ENCODE assay signal across 19 cellular contexts in the genomic region with DNA sequence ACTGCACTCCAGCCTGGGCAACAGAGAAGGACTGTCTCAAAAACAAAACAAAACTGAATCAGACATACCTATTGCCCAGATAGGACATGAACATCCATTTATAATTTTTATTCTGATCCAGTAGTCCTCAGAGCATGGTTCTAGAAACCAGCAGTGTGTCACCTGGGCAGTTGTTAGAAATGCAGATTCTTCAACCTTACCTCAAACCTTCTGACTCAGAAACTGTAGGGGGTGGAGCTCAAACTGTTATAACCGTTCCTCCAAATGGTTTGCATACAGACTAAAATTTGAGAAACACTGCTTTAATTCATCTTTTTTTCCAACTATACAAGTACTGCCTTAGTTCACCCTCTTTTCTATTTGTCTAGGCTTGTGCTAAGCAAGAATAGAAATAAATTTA. TPM values are rescaled to one million over a fixed set of nuclear protein-coding genes. Genes with fewer than 3 reads are reported as not detected.
DNase-seq lines count a peak whose midpoint lies in the region; ATAC-seq and TF ChIP-seq lines count a peak whose summit lies in the region.
"Had no signal": no experiment of that assay in that cellular context is flagged by ENCODE, and none has a peak within 500 bp of the region (broad histone marks: within the 10 kb centered on the region; RNA-seq: fewer than 3 reads in every experiment).

No MANE protein-coding gene starts in this region.

- no peak for DNase-seq in activated CD4-positive, alpha-beta T cell treated with anti-CD3 and anti-CD28 coated beads, Interleukin-2, amount 10 ng/mL, durations not matched to agents 7 days and 5 days
- DNase-seq in activated CD4-positive, alpha-beta T cell treated with anti-CD3 and anti-CD28 coated beads for 48 hours, result no peak
- peak; percentile 20 for DNase-seq in NCI-H226
- no peak for DNase-seq in epithelial cell of prostate (ENCODE audit: low read depth, low spot score)
- no peak for DNase-seq in gastrocnemius medialis
- DNase-seq in NCI-H510A (lab: John Stamatoyannopoulos, UW), result no peak
- DNase-seq: activated CD4-positive, CD25-positive, alpha-beta regulatory T cell; activated naive CD8-positive, alpha-beta T cell treated with anti-CD3 and anti-CD28 coated beads, Interleukin-2, amount 50 U/mL, for 24 hours; CD4-positive, alpha-beta memory T cell; GM23248; mesenchymal stem cell; NCI-H187; SIG-M5; stimulated activated naive B cell treated with anti-CD40 and anti-IgM and Interleukin-4, amounts not matched to agents 10 μg/mL and 1 μg/mL and 100 μg/mL, for 72 hours had no signal

- intact Hi-C loops in gastrocnemius medialis (cut with DNase I; ENCODE audit: low total_unique reads), result loop anchor here (10.0 kb wide), 1 partner anchor 545 kb away; the partner anchor contains the start of gene PIK3R3

- H3K27me3 Mint-ChIP-seq in activated CD4-positive, alpha-beta T cell treated with anti-CD3 and anti-CD28 coated beads, Interleukin-2, amount 10 ng/mL, durations not matched to agents 7 days and 5 days, result no peaks in the 10 kb centered on the region
- H3K27me3 Mint-ChIP-seq: activated naive CD8-positive, alpha-beta T cell treated with anti-CD3 and anti-CD28 coated beads, Interleukin-2, amount 50 U/mL, for 24 hours; CD4-positive, alpha-beta memory T cell; stimulated activated naive B cell treated with anti-CD40 and anti-IgM and Interleukin-4, amounts not matched to agents 10 μg/mL and 1 μg/mL and 100 μg/mL, for 72 hours had no signal

- H3K27ac Mint-ChIP-seq in activated CD4-positive, alpha-beta T cell treated with anti-CD3 and anti-CD28 coated beads, Interleukin-2, amount 10 ng/mL, durations not matched to agents 7 days and 5 days, result peak overlapping the region; percentile 41
- H3K27ac Mint-ChIP-seq: activated naive CD8-positive, alpha-beta T cell treated with anti-CD3 and anti-CD28 coated beads, Interleukin-2, amount 50 U/mL, for 24 hours; activated T-helper 2 cell treated with anti-CD3 and anti-CD28 coated beads, Interferon-gamma antibody, Interleukin-2, Interleukin-4, amounts not matched to agents 10 μg/mL and 5 μg/mL and 100 μg/mL, durations not matched to agents 14 hours and 24 hours and 36 hours; nephron; stimulated activated naive B cell treated with anti-CD40 and anti-IgM and Interleukin-4, amounts not matched to agents 10 μg/mL and 1 μg/mL and 100 μg/mL, for 72 hours had no signal

- H3K4me3 Mint-ChIP-seq in activated CD4-positive, alpha-beta T cell treated with anti-CD3 and anti-CD28 coated beads, Interleukin-2, amount 10 ng/mL, durations not matched to agents 7 days and 5 days, result no peak overlapping the region
- H3K4me3 Mint-ChIP-seq: activated naive CD8-positive, alpha-beta T cell treated with anti-CD3 and anti-CD28 coated beads, Interleukin-2, amount 50 U/mL, for 24 hours; CD4-positive, alpha-beta memory T cell; nephron; stimulated activated naive B cell treated with anti-CD40 and anti-IgM and Interleukin-4, amounts not matched to agents 10 μg/mL and 1 μg/mL and 100 μg/mL, for 72 hours had no signal

- in situ Hi-C loops in gastrocnemius medialis (cut with MboI; ENCODE audit: low sequenced_read_pairs in 4 of 4), result loop anchor here in 1 of 4 donors (25.0 kb wide), 1 partner anchor 97 kb away; the partner anchor contains the start of genes GPBP1L1 and TMEM69

- H3K4me3 ChIP-seq in gastrocnemius medialis, result peak overlapping the region; percentile 3 to 31 (median 16)
- H3K4me3 ChIP-seq: GM23248 had no signal

- TF ChIP-seq CTCF in gastrocnemius medialis (IDR thresholded peaks at IDR 0.05 in 4 of 5, conservative IDR thresholded peaks at IDR 0.05 in 1 of 5), result no peak

- no peaks in the 10 kb centered on the region for H3K9me3 Mint-ChIP-seq in activated CD4-positive, alpha-beta T cell treated with anti-CD3 and anti-CD28 coated beads, Interleukin-2, amount 10 ng/mL, durations not matched to agents 7 days and 5 days
- H3K9me3 Mint-ChIP-seq: activated naive CD8-positive, alpha-beta T cell treated with anti-CD3 and anti-CD28 coated beads, Interleukin-2, amount 50 U/mL, for 24 hours; activated T-helper 2 cell treated with anti-CD3 and anti-CD28 coated beads, Interferon-gamma antibody, Interleukin-2, Interleukin-4, amounts not matched to agents 10 μg/mL and 5 μg/mL and 100 μg/mL, durations not matched to agents 14 hours and 24 hours and 36 hours; nephron; stimulated activated naive B cell treated with anti-CD40 and anti-IgM and Interleukin-4, amounts not matched to agents 10 μg/mL and 1 μg/mL and 100 μg/mL, for 72 hours had no signal

- peaks cover 15 to 19% of the 10 kb centered on the region in 2 donors for H3K4me1 ChIP-seq in gastrocnemius medialis

- no peaks in the 10 kb centered on the region for H3K27me3 ChIP-seq in gastrocnemius medialis
- H3K27me3 ChIP-seq: upper lobe of left lung had no signal

- CTCF ChIA-PET in activated CD4-positive, alpha-beta T cell treated with anti-CD3 and anti-CD28 coated beads, Interleukin-2, amount 10 ng/mL, durations not matched to agents 7 days and 5 days (lab: Charles Lee), result interaction anchor here (0.6 kb wide), 1 partner anchor 186 kb away, joined by 3 read pairs; no protein-coding TSS in a partner anchor

- no peaks in the 10 kb centered on the region for H3K9me3 ChIP-seq in gastrocnemius medialis
- H3K9me3 ChIP-seq: upper lobe of left lung had no signal

- POLR2A ChIA-PET in activated CD4-positive, alpha-beta T cell treated with anti-CD3 and anti-CD28 coated beads, Interleukin-2, amount 10 ng/mL, durations not matched to agents 7 days and 5 days (lab: Charles Lee), result no interaction called here

- peaks cover 22% of the 10 kb centered on the region for H3K36me3 Mint-ChIP-seq in activated CD4-positive, alpha-beta T cell treated with anti-CD3 and anti-CD28 coated beads, Interleukin-2, amount 10 ng/mL, durations not matched to agents 7 days and 5 days (ENCODE audit: low read depth)

- peaks cover 35% of the 10 kb centered on the region for H3K4me1 Mint-ChIP-seq in activated CD4-positive, alpha-beta T cell treated with anti-CD3 and anti-CD28 coated beads, Interleukin-2, amount 10 ng/mL, durations not matched to agents 7 days and 5 days

- H3K27ac ChIP-seq in epithelial cell of prostate (peak overlapping the region; percentile 34), gastrocnemius medialis (peak overlapping the region in 3 of 4 donors; percentile 11 to 53 (median 51))
- H3K27ac ChIP-seq: GM23248, upper lobe of left lung had no signal

- ATAC-seq in gastrocnemius medialis (no peak), HG03354 (IDR thresholded peaks at IDR 0.05; ENCODE audit: poor library complexity, severe bottlenecking, unreplicated experiment) (no peak), GM21825 (IDR thresholded peaks at IDR 0.05; ENCODE audit: unreplicated experiment) (no peak)
- ATAC-seq: activated naive CD8-positive, alpha-beta T cell treated with anti-CD3 and anti-CD28 coated beads, Interleukin-2, amount 50 U/mL, for 24 hours; stimulated activated naive B cell treated with anti-CD40 and anti-IgM and Interleukin-4, amounts not matched to agents 10 μg/mL and 1 μg/mL and 100 μg/mL, for 72 hours had no signal

- TF ChIP-seq POLR2A in gastrocnemius medialis (IDR thresholded peaks at IDR 0.05), result no peak

- peaks cover 0 to 25% of the 10 kb centered on the region in 2 donors for H3K36me3 ChIP-seq in gastrocnemius medialis

RNA-seq across cellular contexts. Expression of gene NASP, which starts 6.0 kb away (rescaled TPM):
- total RNA-seq in activated CD4-positive, alpha-beta T cell treated with anti-CD3 and anti-CD28 coated beads, Interleukin-2, amount 10 ng/mL, durations not matched to agents 7 days and 5 days, result 100 to 1,000 TPM; 193 to 198 TPM
- 10 to 100 TPM; 25.5 to 32.7 (median 27.3) TPM for total RNA-seq in gastrocnemius medialis

RNA-seq across cellular contexts. Expression of gene CCDC17, which starts 34.0 kb away (rescaled TPM):
- total RNA-seq in activated CD4-positive, alpha-beta T cell treated with anti-CD3 and anti-CD28 coated beads, Interleukin-2, amount 10 ng/mL, durations not matched to agents 7 days and 5 days, result 1 to 10 TPM; 2.3 to 3.3 TPM
- total RNA-seq in gastrocnemius medialis, result 1 to 10 TPM in 2 of 4 donors, under 1 TPM in 2; 0.12 to 6.9 (median 0.60) TPM

RNA-seq across cellular contexts. Expression of gene AKR1A1, which starts 39.2 kb away (rescaled TPM):
- total RNA-seq in activated CD4-positive, alpha-beta T cell treated with anti-CD3 and anti-CD28 coated beads, Interleukin-2, amount 10 ng/mL, durations not matched to agents 7 days and 5 days, result 100 to 1,000 TPM; 134 to 135 TPM
- total RNA-seq in gastrocnemius medialis, result 10 to 100 TPM; 15.6 to 40.1 (median 37.1) TPM

Comparison
In these comparisons a context has a peak if more than half of its experiments do, and no peak if none do; other contexts are left out.
1. RNA of gene NASP, which starts 6.0 kb away (total RNA-seq): 193 to 198 TPM in activated CD4-positive, alpha-beta T cell treated with anti-CD3 and anti-CD28 coated beads, Interleukin-2, amount 10 ng/mL, durations not matched to agents 7 days and 5 days; 25.5 to 32.7 TPM in gastrocnemius medialis; every median in the first group is over 4 times any median in the second.